ENCODE assay signal across 8 cellular contexts in genomic region chr5:123344819-123345426, GRCh38.
DNase-seq lines count a peak whose midpoint lies in the region; ATAC-seq, FAIRE-seq and TF ChIP-seq lines count a peak whose summit lies in the region.

No MANE protein-coding gene starts in this region.

- CTCF ChIA-PET in WTC11 (lab: Charles Lee), result interaction anchor here (0.6 to 1.5 kb wide), 4 partner anchors 180 to 1429 kb away, joined by 3 to 5 read pairs (median 4); no protein-coding TSS in a partner anchor

- H3K4me1 Mint-ChIP-seq in WTC11, result no peaks in the 10 kb centered on the region

- FAIRE-seq in urothelium cell line (lab: Jason Lieb, UNC), result no peak

- H3K27ac Mint-ChIP-seq in WTC11, result 0 out of 2 replicates have a peak overlapping the region, but pooled peaks have one; percentile 26

- DNase-seq in ELF-1 (ENCODE audit: low read depth, low spot score) (peak; percentile 15), Kasumi-1 (lab: John Stamatoyannopoulos, UW) (peak; percentile 67 to 74), WTC11 (ENCODE audit: low spot score) (peak; percentile 13), inferior parietal cortex (ENCODE audit: extremely low spot score) (peak; percentile 64), urothelium cell line (ENCODE audit: low spot score) (peak; percentile 6), DMS79 (lab: John Stamatoyannopoulos, UW) (no peak)

- no peaks in the 10 kb centered on the region for H3K36me3 Mint-ChIP-seq in WTC11

- ATAC-seq in WTC11, result no peak
- ATAC-seq in HG02852 (IDR thresholded peaks at IDR 0.05; ENCODE audit: unreplicated experiment), result no peak
- ATAC-seq in HG03342 (IDR thresholded peaks at IDR 0.05; ENCODE audit: unreplicated experiment), result no peak

- POLR2A ChIA-PET in WTC11 (lab: Charles Lee), result no interaction called here

- H3K9me3 Mint-ChIP-seq in WTC11, result no peaks in the 10 kb centered on the region

- peak; percentile 47 for TF ChIP-seq CTCF in WTC11 (IDR thresholded peaks at IDR 0.05)

- H3K4me3 Mint-ChIP-seq in WTC11, result no peak overlapping the region

- no peaks in the 10 kb centered on the region for H3K27me3 Mint-ChIP-seq in WTC11 (ENCODE audit: low read depth)

TF ChIP-seq in WTC11, 78 proteins besides CTCF, POLR2A, EP300 and RAD21:
- TF ChIP-seq EMX1 (CRISPR knock-in tag; IDR thresholded peaks at IDR 0.05), result no peak
- no peak for TF ChIP-seq FOXP1 (CRISPR knock-in tag; IDR thresholded peaks at IDR 0.05; ENCODE audit: borderline replicate concordance)
- TF ChIP-seq HMGA2 (CRISPR knock-in tag; IDR thresholded peaks at IDR 0.05), result peak; percentile 17; the same call in 1 of the 2 replicates
- TF ChIP-seq AFF4 (CRISPR knock-in tag; IDR thresholded peaks at IDR 0.05; ENCODE audit: borderline replicate concordance), result no peak
- TF ChIP-seq CBFB (CRISPR knock-in tag; IDR thresholded peaks at IDR 0.05; ENCODE audit: low read depth), result no peak
